2 cellular contexts compared by ENCODE assay signal in genomic region chr12:106631150-106631549, GRCh38.
TF ChIP-seq lines count a peak whose summit lies in the region.

No MANE protein-coding gene starts in this region.

TF ChIP-seq in HCT116, 20 proteins besides CTCF, POLR2A, EP300 and RAD21:
- TF ChIP-seq YY1 (IDR thresholded peaks at IDR 0.05; ENCODE audit: extremely low read depth, insufficient replicate concordance, low read depth, low read length) = no peak
- TF ChIP-seq ZNF274 (IDR thresholded peaks at IDR 0.05; ENCODE audit: low read depth, low read length) = no peak
- TF ChIP-seq EZH2 (IDR thresholded peaks at IDR 0.05) = no peak
- no peak for TF ChIP-seq EGR1 (IDR thresholded peaks at IDR 0.05; ENCODE audit: low read depth)
- no peak for TF ChIP-seq CEBPB (IDR thresholded peaks at IDR 0.05; ENCODE audit: low read depth)
- TF ChIP-seq JUND (IDR thresholded peaks at IDR 0.05) = no peak

TF ChIP-seq in GM12878, 131 proteins besides CTCF, POLR2A, EP300 and RAD21:
- no peak for TF ChIP-seq NKRF (conservative IDR thresholded peaks at IDR 0.05)
- no peak for TF ChIP-seq BCL3 (IDR thresholded peaks at IDR 0.05; ENCODE audit: borderline replicate concordance, insufficient read depth, low read depth, low read length, poor library complexity, severe bottlenecking)
- no peak for TF ChIP-seq DPF2 (IDR thresholded peaks at IDR 0.05)
- no peak for TF ChIP-seq RELA (IDR thresholded peaks at IDR 0.05; ENCODE audit: borderline replicate concordance, partially characterized antibody)
- no peak for TF ChIP-seq TCF3 (IDR thresholded peaks at IDR 0.05; ENCODE audit: borderline replicate concordance, insufficient read depth, low read depth, low read length)
- no peak for TF ChIP-seq HSF1 (IDR thresholded peaks at IDR 0.05; ENCODE audit: low read depth, low read length)
- no peak for TF ChIP-seq SIX5 (IDR thresholded peaks at IDR 0.05; ENCODE audit: low read depth, low read length, severe bottlenecking)
- no peak for TF ChIP-seq HDAC6 (IDR thresholded peaks at IDR 0.05; ENCODE audit: unreplicated experiment)
- TF ChIP-seq NRF1 (conservative IDR thresholded peaks at IDR 0.05; ENCODE audit: low read depth, low read length) = no peak
- TF ChIP-seq IRF3 (IDR thresholded peaks at IDR 0.05) = no peak
- no peak for TF ChIP-seq MTA2 (IDR thresholded peaks at IDR 0.05; ENCODE audit: low read depth)
- no peak for TF ChIP-seq SMAD5 (IDR thresholded peaks at IDR 0.05; ENCODE audit: low read depth)
- TF ChIP-seq CEBPZ (IDR thresholded peaks at IDR 0.05; ENCODE audit: low read depth, low read length) = no peak
- no peak for TF ChIP-seq IRF4 (IDR thresholded peaks at IDR 0.05; ENCODE audit: low read depth, low read length)
- no peak for TF ChIP-seq RELB (IDR thresholded peaks at IDR 0.05; ENCODE audit: low read depth)
- TF ChIP-seq CHD2 (IDR thresholded peaks at IDR 0.05; ENCODE audit: borderline replicate concordance, low read depth, low read length) = no peak
- no peak for TF ChIP-seq PRDM15 (CRISPR knock-in tag; IDR thresholded peaks at IDR 0.05)
- TF ChIP-seq CBFB (IDR thresholded peaks at IDR 0.05; ENCODE audit: low read depth) = no peak
- no peak for TF ChIP-seq ZBTB40 (IDR thresholded peaks at IDR 0.05; ENCODE audit: borderline replicate concordance)
